ENCODE assay signal across 24 cellular contexts in genomic region chr2:218093879-218094278, GRCh38. TPM values are rescaled to one million over a fixed set of nuclear protein-coding genes. Genes with fewer than 3 reads are reported as not detected.
DNase-seq lines count a peak whose midpoint lies in the region; FAIRE-seq and TF ChIP-seq lines count a peak whose summit lies in the region.
"Had no signal": no experiment of that assay in that cellular context is flagged by ENCODE, and none has a peak within 500 bp of the region (broad histone marks: within the 10 kb centered on the region; RNA-seq: fewer than 3 reads in every experiment).

No MANE protein-coding gene starts in this region.

- CTCF ChIA-PET in MCF 10A (lab: Yijun Ruan, JAX) (interaction anchor here (0.6 kb wide), 1 partner anchor 9 kb away, joined by 4 read pairs; no protein-coding TSS in a partner anchor), mammary epithelial cell (lab: Charles Lee; ENCODE audit: low non-redundant PET) (no interaction called here)

- H3K79me2 ChIP-seq in mammary epithelial cell (ENCODE audit: insufficient read depth, low read length), result no peaks in the 10 kb centered on the region

- H3K36me3 ChIP-seq in mammary epithelial cell (ENCODE audit: insufficient read depth, low read length), result no peaks in the 10 kb centered on the region
- H3K36me3 ChIP-seq: lower lobe of right lung, pancreas had no signal

- H3K9ac ChIP-seq in mammary epithelial cell (ENCODE audit: insufficient read depth, low read length), result no peak overlapping the region
- H3K9ac ChIP-seq: KMS-11, SK-N-SH had no signal

- dilution Hi-C loops in mammary epithelial cell (cut with HindIII; ENCODE audit: low sequenced_read_pairs), result no loop called here

- DNase-seq in MCF 10A (ENCODE audit: unreplicated experiment) (peak; percentile 35), mammary epithelial cell (no peak), OCI-M1 (lab: John Stamatoyannopoulos, UW) (peak; percentile 31), fibroblast of pulmonary artery (ENCODE audit: low read depth) (no peak), urothelium cell line (ENCODE audit: low spot score) (peak; percentile 1), substantia nigra (lab: John Stamatoyannopoulos, UW) (no peak), RCC 7860 (ENCODE audit: low spot score) (no peak)
- no peak for DNase-seq in stimulated activated CD8-positive, alpha-beta memory T cell treated with anti-CD3 and anti-CD28 coated beads, Interleukin-4, amount 100 ng/mL, for 48 hours
- DNase-seq: activated CD4-positive, alpha-beta T cell treated with anti-CD3 and anti-CD28 coated beads for 1 hour; CD4-positive, alpha-beta T cell; cerebellar nuclear complex; effector memory CD8-positive, alpha-beta T cell; lower lobe of right lung; NCI-H2107; NCI-H524 treated with DMSO at 0.1 percent for 48 hours; pancreas; PC-3; SK-N-SH; stimulated activated CD4-positive, alpha-beta T cell treated with anti-CD3 and anti-CD28 coated beads, Interleukin-2, amount 100 ng/mL, for 24 hours; stimulated activated naive CD8-positive, alpha-beta T cell treated with anti-CD3 and anti-CD28 coated beads, Interleukin-15, amount 100 ng/mL, for 72 hours; T-helper 9 cell had no signal

- H3K4me3 ChIP-seq in mammary epithelial cell (replicated peaks in 1 of 3; ENCODE audit: insufficient read depth in 1 of 3, low read depth in 2 of 3, low read length in 3 of 3) (no peak overlapping the region), fibroblast of pulmonary artery (replicated peaks; ENCODE audit: low read depth, low read length) (no peak overlapping the region)
- H3K4me3 ChIP-seq: lower lobe of right lung, pancreas had no signal

- intact Hi-C loops in MCF 10A (cut with micrococcal nuclease) (no loop called here), mammary epithelial cell (cut with micrococcal nuclease) (no loop called here)

- no peaks in the 10 kb centered on the region for H3K4me1 ChIP-seq in mammary epithelial cell (ENCODE audit: insufficient read depth, low read length)
- H3K4me1 ChIP-seq: lower lobe of right lung, pancreas had no signal

- peaks cover 17% of the 10 kb centered on the region for H3K27me3 Mint-ChIP-seq in MCF 10A (ENCODE audit: insufficient read depth, unreplicated experiment)
- H3K27me3 Mint-ChIP-seq: stimulated activated naive CD8-positive, alpha-beta T cell treated with anti-CD3 and anti-CD28 coated beads, Interleukin-15, amount 100 ng/mL, for 72 hours had no signal

- BruUV-seq in MCF 10A (replicated peaks; lab: Mats Ljungman, UMichigan), result no TSS peak
- no TSS peak for BruUV-seq in mammary epithelial cell (replicated peaks; lab: Mats Ljungman, UMichigan)

- H3K4me2 ChIP-seq in mammary epithelial cell (ENCODE audit: insufficient read depth, low read depth, low read length), result no peak overlapping the region
- H3K4me2 ChIP-seq: KMS-11, SK-N-SH had no signal

- no peaks in the 10 kb centered on the region for H3K4me1 Mint-ChIP-seq in MCF 10A (ENCODE audit: insufficient read depth, unreplicated experiment)
- H3K4me1 Mint-ChIP-seq: stimulated activated naive CD8-positive, alpha-beta T cell treated with anti-CD3 and anti-CD28 coated beads, Interleukin-15, amount 100 ng/mL, for 72 hours had no signal

- H3K4me3 Mint-ChIP-seq in MCF 10A (ENCODE audit: unreplicated experiment), result no peak overlapping the region
- H3K4me3 Mint-ChIP-seq: activated naive CD8-positive, alpha-beta T cell; CD4-positive, alpha-beta T cell; effector memory CD8-positive, alpha-beta T cell; stimulated activated naive CD8-positive, alpha-beta T cell treated with anti-CD3 and anti-CD28 coated beads, Interleukin-15, amount 100 ng/mL, for 72 hours had no signal

- TF ChIP-seq CTCF in MCF 10A (IDR thresholded peaks at IDR 0.05; ENCODE audit: unreplicated experiment), result no peak
- peak in 1 of 2 donors; percentile 45 for TF ChIP-seq CTCF in mammary epithelial cell (conservative IDR thresholded peaks at IDR 0.05 in 1 of 2, IDR thresholded peaks at IDR 0.05 in 1 of 2; ENCODE audit: extremely low read depth in 1 of 2, insufficient read depth in 1 of 2, low read depth in 1 of 2, low read length in 2 of 2)
- peak; percentile 8 for TF ChIP-seq CTCF in fibroblast of pulmonary artery (IDR thresholded peaks at IDR 0.05; ENCODE audit: low read length, missing control alignments)

- H2AFZ ChIP-seq in mammary epithelial cell (ENCODE audit: low read depth, low read length), result no peak overlapping the region

- no peak overlapping the region for H3K27ac Mint-ChIP-seq in MCF 10A (ENCODE audit: low read depth, unreplicated experiment)
- H3K27ac Mint-ChIP-seq: activated naive CD8-positive, alpha-beta T cell; CD4-positive, alpha-beta T cell; effector memory CD8-positive, alpha-beta T cell; stimulated activated naive CD8-positive, alpha-beta T cell treated with anti-CD3 and anti-CD28 coated beads, Interleukin-15, amount 100 ng/mL, for 72 hours had no signal

- H3K27me3 ChIP-seq in mammary epithelial cell (ENCODE audit: insufficient read depth, low read length), result peaks cover 7% of the 10 kb centered on the region
- H3K27me3 ChIP-seq: pancreas had no signal

- 98% methylated on average over 3 of the region's 3 CpGs for WGBS in mammary epithelial cell (ENCODE audit: low coverage, missing lambda C conversion rate)

- POLR2A ChIA-PET in MCF 10A (lab: Yijun Ruan, JAX), result interaction anchor here (0.5 kb wide), 1 partner anchor 55 kb away, joined by 3 read pairs; no protein-coding TSS in a partner anchor

- H3K9me3 ChIP-seq in mammary epithelial cell (replicated peaks; ENCODE audit: insufficient read depth, low read length), result no peaks in the 10 kb centered on the region
- H3K9me3 ChIP-seq: lower lobe of right lung, pancreas, SK-N-SH had no signal

- peaks cover 1% of the 10 kb centered on the region for H3K9me3 Mint-ChIP-seq in MCF 10A (ENCODE audit: unreplicated experiment)
- H3K9me3 Mint-ChIP-seq: CD4-positive, alpha-beta T cell; effector memory CD8-positive, alpha-beta T cell; stimulated activated naive CD8-positive, alpha-beta T cell treated with anti-CD3 and anti-CD28 coated beads, Interleukin-15, amount 100 ng/mL, for 72 hours had no signal

- H3K27ac ChIP-seq in mammary epithelial cell (ENCODE audit: insufficient read depth, low read depth, low read length) (no peak overlapping the region), substantia nigra (ENCODE audit: low read depth, low read length, poor library complexity, severe bottlenecking) (no peak overlapping the region)
- H3K27ac ChIP-seq: KMS-11, lower lobe of right lung, pancreas had no signal

- FAIRE-seq in urothelium cell line (lab: Jason Lieb, UNC), result no peak
- no peak for FAIRE-seq in RCC 7860 (lab: Jason Lieb, UNC)
- FAIRE-seq: islet of Langerhans, pancreas had no signal

- no peaks in the 10 kb centered on the region for H4K20me1 ChIP-seq in mammary epithelial cell (ENCODE audit: insufficient read depth, low read length)

- in situ Hi-C loops in mammary epithelial cell (cut with MboI; ENCODE audit: low sequenced_read_pairs in 2 of 2), result no loop called here

- no peaks in the 10 kb centered on the region for H3K36me3 Mint-ChIP-seq in MCF 10A (ENCODE audit: insufficient read depth, unreplicated experiment)
- H3K36me3 Mint-ChIP-seq: activated naive CD8-positive, alpha-beta T cell had no signal

RNA-seq across cellular contexts. Expression of gene RUFY4, which starts 24.8 kb away (rescaled TPM):
- total RNA-seq in MCF 10A (2022) (not detected in 2 replicates), mammary epithelial cell (not detected)
- not detected for polyA plus RNA-seq in mammary epithelial cell
- polyA minus RNA-seq in mammary epithelial cell, result not detected
- total RNA-seq: lower lobe of right lung, PC-3 had no signal
- polyA plus RNA-seq: SK-N-SH had no signal

RNA-seq across cellular contexts. Expression of gene CXCR2, which starts 31.9 kb away (rescaled TPM):
- total RNA-seq in MCF 10A (2022) (not detected in 2 replicates), mammary epithelial cell (under 1 TPM in 1 of 2 donors, not detected in 1; 0.17 TPM)
- polyA plus RNA-seq in mammary epithelial cell, result 0.37 TPM
- polyA minus RNA-seq in mammary epithelial cell, result not detected
- total RNA-seq: CD4-positive, alpha-beta T cell; PC-3 had no signal
- polyA plus RNA-seq: SK-N-SH had no signal

Comparison
In these comparisons a context has a peak if more than half of its experiments do, and no peak if none do; other contexts are left out.
1. DNase-seq: peak in MCF 10A (single experiment), OCI-M1 (single experiment) and urothelium cell line (single experiment); none in mammary epithelial cell (single experiment), fibroblast of pulmonary artery (single experiment), substantia nigra (0 of 49), stimulated activated CD8-positive, alpha-beta memory T cell treated with anti-CD3 and anti-CD28 coated beads, Interleukin-4, amount 100 ng/mL, for 48 hours (single experiment) and RCC 7860 (single experiment).